In genomic region chr1:11735854-11736745, GRCh38 we compare ENCODE assay signal across 8 cellular contexts. TPM values are rescaled to one million over a fixed set of nuclear protein-coding genes. Genes with fewer than 3 reads are reported as not detected.
DNase-seq lines count a peak whose midpoint lies in the region; TF ChIP-seq lines count a peak whose summit lies in the region.

AGTRAP (plus strand) TSS chr1:11736136; CDS start chr1:11736209, 73 bp downstream.

- H3K36me3 ChIP-seq in right atrium auricular region (no peaks in the 10 kb centered on the region), urinary bladder (ENCODE audit: insufficient read depth) (no peaks in the 10 kb centered on the region)

- H3K4me1 ChIP-seq in right atrium auricular region = peaks cover 0 to 36% of the 10 kb centered on the region in 2 donors
- H3K4me1 ChIP-seq in urinary bladder (ENCODE audit: insufficient read depth) = no peaks in the 10 kb centered on the region

- POLR2A ChIA-PET in HEK293T (lab: Yijun Ruan, JAX) = interaction anchor here (0.7 to 2.0 kb wide), 7 partner anchors 10 to 173 kb away, joined by 3 to 13 read pairs (median 3); no protein-coding TSS in a partner anchor

- no peaks in the 10 kb centered on the region for H3K9me3 ChIP-seq in right atrium auricular region

- CTCF ChIA-PET in HEK293T (lab: Yijun Ruan, JAX) = no interaction called here

- WGBS in urinary bladder = under 1% methylated on average over 59 of the region's 59 CpGs

- H3K27ac ChIP-seq in angular gyrus (ENCODE audit: low read depth, low read length) = peak within 1 kb of the TSS; percentile 91
- H3K27ac ChIP-seq in right atrium auricular region = peak within 1 kb of the TSS; percentile 85 to 86
- peak within 1 kb of the TSS; percentile 73 for H3K27ac ChIP-seq in urinary bladder (ENCODE audit: low read depth)

- H3K4me3 ChIP-seq in right atrium auricular region (peak within 1 kb of the TSS; percentile 63 to 90), urinary bladder (ENCODE audit: low read depth, low read length) (peak within 1 kb of the TSS; percentile 70)

- DNase-seq in EL = peak; percentile 90
- DNase-seq in HEK293T (ENCODE audit: extremely low spot score) = peak; percentile 96
- peak; percentile 71 for DNase-seq in NCI-H146 treated with DMSO at 0.1 percent for 48 hours (lab: John Stamatoyannopoulos, UW; ENCODE audit: unreplicated experiment)
- DNase-seq in T-helper 2 cell = peak; percentile 70 to 91 (median 81)
- peak; percentile 99 for DNase-seq in right atrium auricular region (ENCODE audit: low spot score)
- DNase-seq in pulmonary artery endothelial cell (ENCODE audit: low read depth, low spot score) = peak; percentile 71

- no peak for TF ChIP-seq CTCF in right atrium auricular region (IDR thresholded peaks at IDR 0.05)

- H3K27me3 ChIP-seq in right atrium auricular region = no peaks in the 10 kb centered on the region

TF ChIP-seq in HEK293T, 16 proteins besides CTCF, POLR2A, EP300 and RAD21:
- TF ChIP-seq HDGF (IDR thresholded peaks at IDR 0.05; ENCODE audit: borderline replicate concordance) (no peak), CTBP1 (IDR thresholded peaks at IDR 0.05; ENCODE audit: borderline replicate concordance) (no peak), FOXA1 (IDR thresholded peaks at IDR 0.05) (no peak), SUZ12 (IDR thresholded peaks at IDR 0.05) (no peak), FOXK2 (IDR thresholded peaks at IDR 0.05) (no peak), ELF4 (IDR thresholded peaks at IDR 0.05) (0 out of 2 replicates have a peak, but pooled peaks have one; percentile 8), L3MBTL2 (conservative IDR thresholded peaks at IDR 0.05) (peak; percentile 55)

RNA-seq across cellular contexts. Expression of gene AGTRAP, which starts in this region (rescaled TPM):
- 10 to 100 TPM; 20.8 to 47.2 TPM for total RNA-seq in right atrium auricular region
- total RNA-seq in pulmonary artery endothelial cell = 44.6 and 45.2 TPM in 2 replicates
- 21.4 TPM for total RNA-seq in urinary bladder
- polyA plus RNA-seq in urinary bladder = 81.8 TPM

Comparison
In these comparisons a context has a peak if more than half of its experiments do, and no peak if none do; other contexts are left out.
1. Peak in every context shown above with its lines: DNase-seq, H3K4me3 ChIP-seq and H3K27ac ChIP-seq.